In the genomic region with DNA sequence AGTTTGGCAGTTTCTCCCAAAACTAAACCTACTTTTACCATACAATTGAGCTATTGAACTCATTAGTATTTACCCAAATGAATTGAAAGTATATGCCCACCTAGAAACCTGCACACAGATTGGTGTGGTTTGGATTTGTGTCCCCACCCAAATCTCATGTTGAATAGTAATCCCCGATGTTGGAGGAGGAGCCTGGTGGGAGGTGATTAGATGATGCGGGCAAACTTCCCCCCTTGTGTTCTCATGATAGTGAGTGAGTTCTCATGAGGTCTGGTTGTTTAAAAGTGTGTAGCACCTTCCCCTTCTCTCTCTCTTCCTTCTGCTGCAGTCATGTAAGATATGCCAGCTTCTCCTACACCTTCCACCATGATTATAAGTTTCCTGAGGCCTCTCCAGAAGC, we compare ENCODE assay signal across 41 cellular contexts. TPM values are rescaled to one million over a fixed set of nuclear protein-coding genes. Genes with fewer than 3 reads are reported as not detected.
"Had no signal": no experiment of that assay in that cellular context is flagged by ENCODE, and none has a peak within 500 bp of the region (broad histone marks: within the 10 kb centered on the region; RNA-seq: fewer than 3 reads in every experiment).

No MANE protein-coding gene starts in this region.

- H3K4me1 Mint-ChIP-seq: activated naive CD4-positive, alpha-beta T cell treated with anti-CD3 and anti-CD28 coated beads, Interleukin-2, amount 10 ng/mL, durations not matched to agents 7 days and 5 days; activated naive CD4-positive, alpha-beta T cell treated with anti-CD3 and anti-CD28 coated beads, Interleukin-2, amount 50 U/mL, for 24 hours; activated naive CD8-positive, alpha-beta T cell treated with anti-CD3 and anti-CD28 coated beads for 36 hours; activated naive CD8-positive, alpha-beta T cell treated with anti-CD3 and anti-CD28 coated beads, Interleukin-2, amount 10 ng/mL, durations not matched to agents 7 days and 5 days; activated naive CD8-positive, alpha-beta T cell treated with anti-CD3 and anti-CD28 coated beads, Interleukin-2, amount 50 U/mL, for 24 hours; activated T-helper 17 cell treated with anti-CD3 and anti-CD28 coated beads, Interleukin-2, amount 50 U/mL, for 72 hours; brain; central memory CD8-positive, alpha-beta T cell had no signal

- H3K4me3 Mint-ChIP-seq: activated naive CD4-positive, alpha-beta T cell treated with anti-CD3 and anti-CD28 coated beads for 36 hours; activated naive CD4-positive, alpha-beta T cell treated with anti-CD3 and anti-CD28 coated beads, Interleukin-2, amount 10 ng/mL, durations not matched to agents 7 days and 5 days; activated naive CD4-positive, alpha-beta T cell treated with anti-CD3 and anti-CD28 coated beads, Interleukin-2, amount 50 U/mL, for 24 hours; activated naive CD8-positive, alpha-beta T cell; activated naive CD8-positive, alpha-beta T cell treated with anti-CD3 and anti-CD28 coated beads for 36 hours; activated naive CD8-positive, alpha-beta T cell treated with anti-CD3 and anti-CD28 coated beads, Interleukin-2, amount 10 ng/mL, durations not matched to agents 7 days and 5 days; activated naive CD8-positive, alpha-beta T cell treated with anti-CD3 and anti-CD28 coated beads, Interleukin-2, amount 50 U/mL, for 24 hours; activated T-cell treated with anti-CD3 and anti-CD28 coated beads, Interleukin-2, amount 50 U/mL, for 24 hours; activated T-cell treated with anti-CD3 and anti-CD28 coated beads, Interleukin-2, amount 50 U/mL, for 4 hours; activated T-cell treated with anti-CD3 and anti-CD28 coated beads, Interleukin-2, amount 50 U/mL, for 72 hours; activated T-helper 1 cell treated with anti-CD3 and anti-CD28 coated beads, Interleukin-12 subunit alpha, Interleukin-12 subunit beta, Interleukin-2, Interleukin-4 antibody, amounts not matched to agents 30 ng/mL and 10 ng/mL and 1 ng/mL, durations not matched to agents 14 hours and 24 hours and 36 hours; activated T-helper 17 cell treated with anti-CD3 and anti-CD28 coated beads, Interleukin-2, amount 50 U/mL, for 72 hours; brain; central memory CD8-positive, alpha-beta T cell had no signal

- H3K9me3 ChIP-seq: adrenal gland, ascending aorta, body of pancreas, breast epithelium had no signal

- H3K27ac ChIP-seq: adrenal gland, ascending aorta, body of pancreas, brain microvascular endothelial cell, breast epithelium, cardiac muscle cell had no signal

- H3K27me3 ChIP-seq: adrenal gland, ascending aorta, body of pancreas, brain microvascular endothelial cell, breast epithelium, cardiac muscle cell had no signal

- H3K4me1 ChIP-seq: adrenal gland, ascending aorta, body of pancreas, breast epithelium had no signal

- H3K36me3 ChIP-seq: adrenal gland, ascending aorta, brain microvascular endothelial cell, breast epithelium, cardiac muscle cell had no signal

- H3K36me3 Mint-ChIP-seq: activated naive CD4-positive, alpha-beta T cell treated with anti-CD3 and anti-CD28 coated beads, Interleukin-2, amount 10 ng/mL, durations not matched to agents 7 days and 5 days; activated naive CD4-positive, alpha-beta T cell treated with anti-CD3 and anti-CD28 coated beads, Interleukin-2, amount 50 U/mL, for 24 hours; activated naive CD4-positive, alpha-beta T cell treated with anti-CD3 and anti-CD28 coated beads, Interleukin-2, amount 50 U/mL, for 72 hours; activated naive CD8-positive, alpha-beta T cell; activated naive CD8-positive, alpha-beta T cell treated with anti-CD3 and anti-CD28 coated beads for 36 hours; activated naive CD8-positive, alpha-beta T cell treated with anti-CD3 and anti-CD28 coated beads, Interleukin-2, amount 10 ng/mL, durations not matched to agents 7 days and 5 days; brain had no signal

- H3K27ac Mint-ChIP-seq: activated naive CD4-positive, alpha-beta T cell treated with anti-CD3 and anti-CD28 coated beads for 36 hours; activated naive CD4-positive, alpha-beta T cell treated with anti-CD3 and anti-CD28 coated beads, Interleukin-2, amount 10 ng/mL, durations not matched to agents 7 days and 5 days; activated naive CD4-positive, alpha-beta T cell treated with anti-CD3 and anti-CD28 coated beads, Interleukin-2, amount 50 U/mL, for 24 hours; activated naive CD4-positive, alpha-beta T cell treated with anti-CD3 and anti-CD28 coated beads, Interleukin-2, amount 50 U/mL, for 72 hours; activated naive CD8-positive, alpha-beta T cell; activated naive CD8-positive, alpha-beta T cell treated with anti-CD3 and anti-CD28 coated beads for 36 hours; activated naive CD8-positive, alpha-beta T cell treated with anti-CD3 and anti-CD28 coated beads, Interleukin-2, amount 10 ng/mL, durations not matched to agents 7 days and 5 days; activated naive CD8-positive, alpha-beta T cell treated with anti-CD3 and anti-CD28 coated beads, Interleukin-2, amount 50 U/mL, for 24 hours; activated T-cell treated with anti-CD3 and anti-CD28 coated beads, Interleukin-2, amount 50 U/mL, for 24 hours; activated T-cell treated with anti-CD3 and anti-CD28 coated beads, Interleukin-2, amount 50 U/mL, for 72 hours; activated T-helper 1 cell treated with anti-CD3 and anti-CD28 coated beads, Interleukin-12 subunit alpha, Interleukin-12 subunit beta, Interleukin-2, Interleukin-4 antibody, amounts not matched to agents 30 ng/mL and 10 ng/mL and 1 ng/mL, durations not matched to agents 14 hours and 24 hours and 36 hours; activated T-helper 17 cell treated with anti-CD3 and anti-CD28 coated beads, Interleukin-2, amount 50 U/mL, for 72 hours; activated T-helper 2 cell treated with anti-CD3 and anti-CD28 coated beads, Interferon-gamma antibody, Interleukin-2, Interleukin-4, amounts not matched to agents 10 μg/mL and 5 μg/mL and 100 μg/mL, durations not matched to agents 14 hours and 24 hours and 36 hours; brain had no signal

- DNase-seq: activated effector memory CD4-positive, alpha-beta T cell treated with anti-CD3 and anti-CD28 coated beads, Interleukin-2, amount 50 U/mL, for 16 hours; activated effector memory CD4-positive, alpha-beta T cell treated with Interleukin-2 at 50 U/mL for 16 hours; activated gamma-delta T cell; activated gamma-delta T cell treated with Interleukin-2 at 50 U/mL for 16 hours; activated naive CD4-positive, alpha-beta T cell; activated naive CD4-positive, alpha-beta T cell treated with anti-CD3 and anti-CD28 coated beads for 36 hours; activated naive CD4-positive, alpha-beta T cell treated with anti-CD3 and anti-CD28 coated beads, Interleukin-2, amount 10 ng/mL, durations not matched to agents 7 days and 5 days; activated naive CD4-positive, alpha-beta T cell treated with anti-CD3 and anti-CD28 coated beads, Interleukin-2, amount 50 U/mL, for 16 hours; activated naive CD4-positive, alpha-beta T cell treated with Interleukin-2 at 50 U/mL for 16 hours; activated naive CD8-positive, alpha-beta T cell treated with anti-CD3 and anti-CD28 coated beads for 36 hours; activated naive CD8-positive, alpha-beta T cell treated with anti-CD3 and anti-CD28 coated beads, Interleukin-2, amount 10 ng/mL, durations not matched to agents 7 days and 5 days; activated naive CD8-positive, alpha-beta T cell treated with anti-CD3 and anti-CD28 coated beads, Interleukin-2, amount 50 U/mL, for 24 hours; activated T-cell treated with anti-CD3 and anti-CD28 coated beads, Interleukin-2, amount 50 U/mL, for 24 hours; activated T-cell treated with anti-CD3 and anti-CD28 coated beads, Interleukin-2, amount 50 U/mL, for 4 hours; activated T-cell treated with anti-CD3 and anti-CD28 coated beads, Interleukin-2, amount 50 U/mL, for 48 hours; activated T-cell treated with anti-CD3 and anti-CD28 coated beads, Interleukin-2, amount 50 U/mL, for 72 hours; adrenal gland; amniotic stem cell; amygdala; anterior cingulate cortex; aorta; body of pancreas; brain microvascular endothelial cell; caudate nucleus; central memory CD4-positive, alpha-beta T cell; cerebellar nuclear complex had no signal

- H3K9me3 Mint-ChIP-seq: activated naive CD4-positive, alpha-beta T cell treated with anti-CD3 and anti-CD28 coated beads, Interleukin-2, amount 10 ng/mL, durations not matched to agents 7 days and 5 days; activated T-cell treated with anti-CD3 and anti-CD28 coated beads, Interleukin-2, amount 50 U/mL, for 24 hours; activated T-helper 17 cell treated with anti-CD3 and anti-CD28 coated beads, Interleukin-2, amount 50 U/mL, for 72 hours; central memory CD8-positive, alpha-beta T cell had no signal

- H3K4me3 ChIP-seq: adrenal gland, ascending aorta, body of pancreas, breast epithelium, cardiac muscle cell had no signal

RNA-seq across cellular contexts. Expression of a gene that starts 4.0 kb away (rescaled TPM):
- total RNA-seq: activated naive CD4-positive, alpha-beta T cell treated with anti-CD3 and anti-CD28 coated beads for 36 hours; activated naive CD4-positive, alpha-beta T cell treated with anti-CD3 and anti-CD28 coated beads, Interleukin-2, amount 50 U/mL, for 72 hours; activated naive CD8-positive, alpha-beta T cell treated with anti-CD3 and anti-CD28 coated beads for 36 hours; activated naive CD8-positive, alpha-beta T cell treated with anti-CD3 and anti-CD28 coated beads, Interleukin-2, amount 10 ng/mL, durations not matched to agents 7 days and 5 days; activated T-cell treated with anti-CD3 and anti-CD28 coated beads, Interleukin-2, amount 50 U/mL, for 4 hours; activated T-cell treated with anti-CD3 and anti-CD28 coated beads, Interleukin-2, amount 50 U/mL, for 72 hours; activated T-helper 1 cell treated with anti-CD3 and anti-CD28 coated beads, Interleukin-12 subunit alpha, Interleukin-12 subunit beta, Interleukin-2, Interleukin-4 antibody, amounts not matched to agents 30 ng/mL and 10 ng/mL and 1 ng/mL, durations not matched to agents 14 hours and 24 hours and 36 hours; activated T-helper 17 cell treated with anti-CD3 and anti-CD28 coated beads, Interleukin-2, amount 50 U/mL, for 72 hours; activated T-helper 2 cell treated with anti-CD3 and anti-CD28 coated beads, Interferon-gamma antibody, Interleukin-2, Interleukin-4, amounts not matched to agents 10 μg/mL and 5 μg/mL and 100 μg/mL, durations not matched to agents 14 hours and 24 hours and 36 hours; aorta; ascending aorta; astrocyte; body of pancreas; breast epithelium; cardiac muscle cell; cardiac septum; cerebellum; chondrocyte had no signal
- polyA plus RNA-seq: cardiac muscle cell had no signal

RNA-seq across cellular contexts. Expression of a gene that starts 15.4 kb away (rescaled TPM):
- total RNA-seq: activated naive CD4-positive, alpha-beta T cell treated with anti-CD3 and anti-CD28 coated beads for 36 hours; activated naive CD4-positive, alpha-beta T cell treated with anti-CD3 and anti-CD28 coated beads, Interleukin-2, amount 50 U/mL, for 72 hours; activated naive CD8-positive, alpha-beta T cell treated with anti-CD3 and anti-CD28 coated beads for 36 hours; activated naive CD8-positive, alpha-beta T cell treated with anti-CD3 and anti-CD28 coated beads, Interleukin-2, amount 10 ng/mL, durations not matched to agents 7 days and 5 days; activated T-cell treated with anti-CD3 and anti-CD28 coated beads, Interleukin-2, amount 50 U/mL, for 4 hours; activated T-cell treated with anti-CD3 and anti-CD28 coated beads, Interleukin-2, amount 50 U/mL, for 72 hours; activated T-helper 1 cell treated with anti-CD3 and anti-CD28 coated beads, Interleukin-12 subunit alpha, Interleukin-12 subunit beta, Interleukin-2, Interleukin-4 antibody, amounts not matched to agents 30 ng/mL and 10 ng/mL and 1 ng/mL, durations not matched to agents 14 hours and 24 hours and 36 hours; activated T-helper 17 cell treated with anti-CD3 and anti-CD28 coated beads, Interleukin-2, amount 50 U/mL, for 72 hours; activated T-helper 2 cell treated with anti-CD3 and anti-CD28 coated beads, Interferon-gamma antibody, Interleukin-2, Interleukin-4, amounts not matched to agents 10 μg/mL and 5 μg/mL and 100 μg/mL, durations not matched to agents 14 hours and 24 hours and 36 hours; aorta; body of pancreas; cardiac muscle cell; cardiac septum; cerebellum; chondrocyte had no signal

RNA-seq across cellular contexts. Expression of a gene that starts 25.7 kb away (rescaled TPM):
- total RNA-seq: activated naive CD4-positive, alpha-beta T cell treated with anti-CD3 and anti-CD28 coated beads for 36 hours; activated naive CD4-positive, alpha-beta T cell treated with anti-CD3 and anti-CD28 coated beads, Interleukin-2, amount 50 U/mL, for 72 hours; activated naive CD8-positive, alpha-beta T cell treated with anti-CD3 and anti-CD28 coated beads for 36 hours; activated naive CD8-positive, alpha-beta T cell treated with anti-CD3 and anti-CD28 coated beads, Interleukin-2, amount 10 ng/mL, durations not matched to agents 7 days and 5 days; activated T-cell treated with anti-CD3 and anti-CD28 coated beads, Interleukin-2, amount 50 U/mL, for 4 hours; activated T-cell treated with anti-CD3 and anti-CD28 coated beads, Interleukin-2, amount 50 U/mL, for 72 hours; activated T-helper 1 cell treated with anti-CD3 and anti-CD28 coated beads, Interleukin-12 subunit alpha, Interleukin-12 subunit beta, Interleukin-2, Interleukin-4 antibody, amounts not matched to agents 30 ng/mL and 10 ng/mL and 1 ng/mL, durations not matched to agents 14 hours and 24 hours and 36 hours; activated T-helper 17 cell treated with anti-CD3 and anti-CD28 coated beads, Interleukin-2, amount 50 U/mL, for 72 hours; activated T-helper 2 cell treated with anti-CD3 and anti-CD28 coated beads, Interferon-gamma antibody, Interleukin-2, Interleukin-4, amounts not matched to agents 10 μg/mL and 5 μg/mL and 100 μg/mL, durations not matched to agents 14 hours and 24 hours and 36 hours; aorta; astrocyte; body of pancreas; cardiac muscle cell; cardiac septum; cerebellum; chondrocyte had no signal

RNA-seq across cellular contexts. Expression of a gene that starts 42.5 kb away (rescaled TPM):
- total RNA-seq: activated naive CD4-positive, alpha-beta T cell treated with anti-CD3 and anti-CD28 coated beads for 36 hours; activated naive CD4-positive, alpha-beta T cell treated with anti-CD3 and anti-CD28 coated beads, Interleukin-2, amount 50 U/mL, for 72 hours; activated naive CD8-positive, alpha-beta T cell treated with anti-CD3 and anti-CD28 coated beads for 36 hours; activated naive CD8-positive, alpha-beta T cell treated with anti-CD3 and anti-CD28 coated beads, Interleukin-2, amount 10 ng/mL, durations not matched to agents 7 days and 5 days; activated T-cell treated with anti-CD3 and anti-CD28 coated beads, Interleukin-2, amount 50 U/mL, for 4 hours; activated T-cell treated with anti-CD3 and anti-CD28 coated beads, Interleukin-2, amount 50 U/mL, for 72 hours; activated T-helper 1 cell treated with anti-CD3 and anti-CD28 coated beads, Interleukin-12 subunit alpha, Interleukin-12 subunit beta, Interleukin-2, Interleukin-4 antibody, amounts not matched to agents 30 ng/mL and 10 ng/mL and 1 ng/mL, durations not matched to agents 14 hours and 24 hours and 36 hours; activated T-helper 17 cell treated with anti-CD3 and anti-CD28 coated beads, Interleukin-2, amount 50 U/mL, for 72 hours; activated T-helper 2 cell treated with anti-CD3 and anti-CD28 coated beads, Interferon-gamma antibody, Interleukin-2, Interleukin-4, amounts not matched to agents 10 μg/mL and 5 μg/mL and 100 μg/mL, durations not matched to agents 14 hours and 24 hours and 36 hours; cardiac muscle cell; cardiac septum; chondrocyte had no signal

RNA-seq across cellular contexts. Expression of a gene that starts 43.5 kb away (rescaled TPM):
- total RNA-seq: activated naive CD4-positive, alpha-beta T cell treated with anti-CD3 and anti-CD28 coated beads for 36 hours; activated naive CD4-positive, alpha-beta T cell treated with anti-CD3 and anti-CD28 coated beads, Interleukin-2, amount 50 U/mL, for 72 hours; activated naive CD8-positive, alpha-beta T cell treated with anti-CD3 and anti-CD28 coated beads for 36 hours; activated naive CD8-positive, alpha-beta T cell treated with anti-CD3 and anti-CD28 coated beads, Interleukin-2, amount 10 ng/mL, durations not matched to agents 7 days and 5 days; activated T-cell treated with anti-CD3 and anti-CD28 coated beads, Interleukin-2, amount 50 U/mL, for 4 hours; activated T-cell treated with anti-CD3 and anti-CD28 coated beads, Interleukin-2, amount 50 U/mL, for 72 hours; activated T-helper 1 cell treated with anti-CD3 and anti-CD28 coated beads, Interleukin-12 subunit alpha, Interleukin-12 subunit beta, Interleukin-2, Interleukin-4 antibody, amounts not matched to agents 30 ng/mL and 10 ng/mL and 1 ng/mL, durations not matched to agents 14 hours and 24 hours and 36 hours; activated T-helper 17 cell treated with anti-CD3 and anti-CD28 coated beads, Interleukin-2, amount 50 U/mL, for 72 hours; activated T-helper 2 cell treated with anti-CD3 and anti-CD28 coated beads, Interferon-gamma antibody, Interleukin-2, Interleukin-4, amounts not matched to agents 10 μg/mL and 5 μg/mL and 100 μg/mL, durations not matched to agents 14 hours and 24 hours and 36 hours; adrenal gland; aorta; ascending aorta; astrocyte; body of pancreas; breast epithelium; cardiac muscle cell; cardiac septum; cerebellum; chondrocyte had no signal
- polyA plus RNA-seq: adrenal gland, aorta, cardiac muscle cell had no signal
